In the genomic region with DNA sequence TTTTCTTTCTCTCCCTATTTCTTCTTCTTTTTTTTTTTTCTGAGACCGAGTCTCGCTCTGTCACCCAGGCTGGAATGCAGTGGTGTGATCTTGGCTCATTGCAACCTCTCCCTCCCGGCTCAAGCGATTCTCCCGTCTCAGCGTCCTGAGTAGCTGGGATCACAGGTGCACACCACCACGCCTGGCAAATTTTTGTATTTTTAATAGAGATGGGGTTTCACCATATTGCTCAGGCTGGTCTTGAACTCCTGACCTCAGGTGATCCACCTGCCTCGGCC, we compare ENCODE assay signal across 7 cellular contexts. TPM values are rescaled to one million over a fixed set of nuclear protein-coding genes. Genes with fewer than 3 reads are reported as not detected.
DNase-seq lines count a peak whose midpoint lies in the region; ATAC-seq and TF ChIP-seq lines count a peak whose summit lies in the region.
"Not testable (repeated sequence)": the region's sequence is repeated elsewhere in the genome, so short reads cannot be mapped to it uniquely, and the experiment has no call there.

No MANE protein-coding gene starts in this region.

- TF ChIP-seq RAD21 in liver (IDR thresholded peaks at IDR 0.05) = not testable (repeated sequence)

- peaks cover 21% of the 10 kb centered on the region for H3K4me1 ChIP-seq in CD4-positive, alpha-beta memory T cell (ENCODE audit: insufficient read depth, low read length)
- H3K4me1 ChIP-seq in liver (ENCODE audit: control insufficient read depth in 4 of 4, insufficient read depth in 4 of 4, low read length in 3 of 4) = peaks cover 7 to 40% (median 15%) of the 10 kb centered on the region in 4 donors

- H3K36me3 ChIP-seq in CD4-positive, alpha-beta memory T cell (ENCODE audit: insufficient read depth, low read length) = peaks cover 29% of the 10 kb centered on the region
- H3K36me3 ChIP-seq in liver (ENCODE audit: control insufficient read depth in 4 of 4, insufficient read depth in 3 of 4, low read depth in 1 of 4, low read length in 3 of 4) = peaks cover 2 to 34% (median 14%) of the 10 kb centered on the region in 4 donors

- intact Hi-C loops in CD4-positive, alpha-beta memory T cell (cut with micrococcal nuclease) = not testable (repeated sequence)

- H3K27me3 ChIP-seq in CD4-positive, alpha-beta memory T cell (ENCODE audit: insufficient read depth, low read length); liver (ENCODE audit: control insufficient read depth in 4 of 4, insufficient read depth in 4 of 4, low read length in 3 of 4): not testable (repeated sequence)

- H3K9me3 Mint-ChIP-seq in CD4-positive, alpha-beta memory T cell; activated T-helper 17 cell treated with anti-CD3 and anti-CD28 coated beads, Interleukin-2, amount 50 U/mL, for 72 hours; central memory CD8-positive, alpha-beta T cell; osteocyte (ENCODE audit: unreplicated experiment): not testable (repeated sequence)

- not testable (repeated sequence) for DNase-seq in CD4-positive, alpha-beta memory T cell; central memory CD8-positive, alpha-beta T cell (ENCODE audit: low spot score in 2 of 2); osteocyte (ENCODE audit: extremely low spot score, unreplicated experiment)
- peak; percentile 4 for DNase-seq in NCI-H226

- H3K4me1 Mint-ChIP-seq in CD4-positive, alpha-beta memory T cell = peaks cover 12 to 25% (median 15%) of the 10 kb centered on the region in 4 donors
- H3K4me1 Mint-ChIP-seq in activated T-helper 17 cell treated with anti-CD3 and anti-CD28 coated beads, Interleukin-2, amount 50 U/mL, for 72 hours = peaks cover 19% of the 10 kb centered on the region
- H3K4me1 Mint-ChIP-seq in central memory CD8-positive, alpha-beta T cell = peaks cover 11% of the 10 kb centered on the region
- H3K4me1 Mint-ChIP-seq in osteocyte (ENCODE audit: unreplicated experiment) = peaks cover 50% of the 10 kb centered on the region

- peak overlapping the region; percentile 54 to 92 (median 86) for H3K27ac Mint-ChIP-seq in CD4-positive, alpha-beta memory T cell
- H3K27ac Mint-ChIP-seq in activated T-helper 17 cell treated with anti-CD3 and anti-CD28 coated beads, Interleukin-2, amount 50 U/mL, for 72 hours = peak overlapping the region; percentile 84
- peak overlapping the region; percentile 60 for H3K27ac Mint-ChIP-seq in central memory CD8-positive, alpha-beta T cell (ENCODE audit: low read depth)
- H3K27ac Mint-ChIP-seq in osteocyte (ENCODE audit: unreplicated experiment) = peak overlapping the region; percentile 94

- not testable (repeated sequence) for H3K9ac ChIP-seq in liver (ENCODE audit: low read depth in 1 of 2, low read length in 2 of 2)

- not testable (repeated sequence) for H3K27me3 Mint-ChIP-seq in CD4-positive, alpha-beta memory T cell; activated T-helper 17 cell treated with anti-CD3 and anti-CD28 coated beads, Interleukin-2, amount 50 U/mL, for 72 hours; central memory CD8-positive, alpha-beta T cell; osteocyte (ENCODE audit: unreplicated experiment)

- H3K36me3 Mint-ChIP-seq in CD4-positive, alpha-beta memory T cell = peaks cover 42 to 68% of the 10 kb centered on the region in 2 donors
- H3K36me3 Mint-ChIP-seq in activated T-helper 17 cell treated with anti-CD3 and anti-CD28 coated beads, Interleukin-2, amount 50 U/mL, for 72 hours (ENCODE audit: low read depth) = peaks cover 94% of the 10 kb centered on the region
- H3K36me3 Mint-ChIP-seq in central memory CD8-positive, alpha-beta T cell (ENCODE audit: insufficient read depth) = peaks cover 66% of the 10 kb centered on the region
- H3K36me3 Mint-ChIP-seq in osteocyte (ENCODE audit: unreplicated experiment) = peaks cover 65% of the 10 kb centered on the region

- H3K9me3 ChIP-seq in CD4-positive, alpha-beta memory T cell (ENCODE audit: control insufficient read depth in 1 of 2, low read length in 2 of 2); liver (ENCODE audit: control insufficient read depth in 4 of 4, low read length in 3 of 4): not testable (repeated sequence)

- H3K4me3 ChIP-seq in CD4-positive, alpha-beta memory T cell (ENCODE audit: low read length in 2 of 2); liver (ENCODE audit: low read depth in 1 of 3, low read length in 3 of 3): not testable (repeated sequence)

- H3K4me3 Mint-ChIP-seq in CD4-positive, alpha-beta memory T cell = peak overlapping the region in 7 of 8 donors; percentile 13 to 69 (median 40)
- peak overlapping the region; percentile 63 for H3K4me3 Mint-ChIP-seq in activated T-helper 17 cell treated with anti-CD3 and anti-CD28 coated beads, Interleukin-2, amount 50 U/mL, for 72 hours
- peak overlapping the region; percentile 15 for H3K4me3 Mint-ChIP-seq in central memory CD8-positive, alpha-beta T cell
- peak overlapping the region; percentile 59 for H3K4me3 Mint-ChIP-seq in osteocyte (ENCODE audit: unreplicated experiment)

- 80% methylated on average over 8 of the region's 8 CpGs for WGBS in liver

- H3K27ac ChIP-seq in CD4-positive, alpha-beta memory T cell (ENCODE audit: low read depth, low read length) = not testable (repeated sequence)
- peak overlapping the region; percentile 66 for H3K27ac ChIP-seq in VCaP
- peak overlapping the region; percentile 57 to 62 for H3K27ac ChIP-seq in liver (ENCODE audit: low read depth in 1 of 2, low read length in 2 of 2)

- ATAC-seq in activated T-helper 17 cell treated with anti-CD3 and anti-CD28 coated beads, Interleukin-2, amount 50 U/mL, for 72 hours (replicated peaks) = peak; percentile 6
- ATAC-seq in central memory CD8-positive, alpha-beta T cell (replicated peaks; ENCODE audit: extremely low read depth, poor library complexity, severe bottlenecking) = not testable (repeated sequence)

- CTCF ChIA-PET in CD4-positive, alpha-beta memory T cell (lab: Charles Lee; ENCODE audit: partially characterized antibody) = interaction anchor here (1.1 kb wide), 1 partner anchor 22 kb away, joined by 3 read pairs; no protein-coding TSS in a partner anchor

- POLR2A ChIA-PET in CD4-positive, alpha-beta memory T cell (lab: Charles Lee; ENCODE audit: partially characterized antibody) = interaction anchor here (0.7 to 1.3 kb wide), 3 partner anchors 21 to 1056 kb away, joined by 3 to 4 read pairs (median 3); a partner anchor contains a TSS

- TF ChIP-seq CTCF in VCaP (conservative IDR thresholded peaks at IDR 0.05); liver (IDR thresholded peaks at IDR 0.05; ENCODE audit: low read depth, low read length, missing input control); osteocyte (IDR thresholded peaks at IDR 0.05): not testable (repeated sequence)

RNA-seq across cellular contexts. Expression of a gene that starts 35.6 kb away (rescaled TPM):
- total RNA-seq in CD4-positive, alpha-beta memory T cell = 10 to 100 TPM; 25.1 to 32.1 TPM
- 10 to 100 TPM in 1 of 2 donors, 1 to 10 TPM in 1; 8.8 to 14.0 TPM for polyA plus RNA-seq in CD4-positive, alpha-beta memory T cell
- 10 to 100 TPM; 22.8 to 31.2 TPM for total RNA-seq in activated T-helper 17 cell treated with anti-CD3 and anti-CD28 coated beads, Interleukin-2, amount 50 U/mL, for 72 hours
- total RNA-seq in liver (10 to 100 TPM; 14.4 to 21.1 TPM), osteocyte (50.2 and 59.3 TPM in 2 replicates)
- 10 to 100 TPM in 1 of 2 donors, 1 to 10 TPM in 1; 8.0 to 12.2 TPM for polyA plus RNA-seq in liver
